1 cellular context compared by ENCODE assay signal in genomic region chr15:36499751-36500389, GRCh38.
TF ChIP-seq lines count a peak whose summit lies in the region.

No MANE protein-coding gene starts in this region.

TF ChIP-seq in SK-N-SH treated with all-trans-retinoic acid at 6 μM for 48 hours, 23 proteins besides CTCF, POLR2A, EP300 and RAD21 (continued from another document):
- TF ChIP-seq POU6F1 (CRISPR knock-in tag; IDR thresholded peaks at IDR 0.05; ENCODE audit: borderline replicate concordance, low read depth) = no peak
TF ChIP-seq in SK-N-SH treated with all-trans-retinoic acid at 6 μM for 48 hours: peak in this region for 0.
